ENCODE assay signal across 1 cellular context in genomic region chr10:131544495-131544894, GRCh38.
TF ChIP-seq lines count a peak whose summit lies in the region.

No MANE protein-coding gene starts in this region.

TF ChIP-seq in GM23338, 12 proteins besides CTCF, POLR2A, EP300 and RAD21:
- TF ChIP-seq, protein P1, sequence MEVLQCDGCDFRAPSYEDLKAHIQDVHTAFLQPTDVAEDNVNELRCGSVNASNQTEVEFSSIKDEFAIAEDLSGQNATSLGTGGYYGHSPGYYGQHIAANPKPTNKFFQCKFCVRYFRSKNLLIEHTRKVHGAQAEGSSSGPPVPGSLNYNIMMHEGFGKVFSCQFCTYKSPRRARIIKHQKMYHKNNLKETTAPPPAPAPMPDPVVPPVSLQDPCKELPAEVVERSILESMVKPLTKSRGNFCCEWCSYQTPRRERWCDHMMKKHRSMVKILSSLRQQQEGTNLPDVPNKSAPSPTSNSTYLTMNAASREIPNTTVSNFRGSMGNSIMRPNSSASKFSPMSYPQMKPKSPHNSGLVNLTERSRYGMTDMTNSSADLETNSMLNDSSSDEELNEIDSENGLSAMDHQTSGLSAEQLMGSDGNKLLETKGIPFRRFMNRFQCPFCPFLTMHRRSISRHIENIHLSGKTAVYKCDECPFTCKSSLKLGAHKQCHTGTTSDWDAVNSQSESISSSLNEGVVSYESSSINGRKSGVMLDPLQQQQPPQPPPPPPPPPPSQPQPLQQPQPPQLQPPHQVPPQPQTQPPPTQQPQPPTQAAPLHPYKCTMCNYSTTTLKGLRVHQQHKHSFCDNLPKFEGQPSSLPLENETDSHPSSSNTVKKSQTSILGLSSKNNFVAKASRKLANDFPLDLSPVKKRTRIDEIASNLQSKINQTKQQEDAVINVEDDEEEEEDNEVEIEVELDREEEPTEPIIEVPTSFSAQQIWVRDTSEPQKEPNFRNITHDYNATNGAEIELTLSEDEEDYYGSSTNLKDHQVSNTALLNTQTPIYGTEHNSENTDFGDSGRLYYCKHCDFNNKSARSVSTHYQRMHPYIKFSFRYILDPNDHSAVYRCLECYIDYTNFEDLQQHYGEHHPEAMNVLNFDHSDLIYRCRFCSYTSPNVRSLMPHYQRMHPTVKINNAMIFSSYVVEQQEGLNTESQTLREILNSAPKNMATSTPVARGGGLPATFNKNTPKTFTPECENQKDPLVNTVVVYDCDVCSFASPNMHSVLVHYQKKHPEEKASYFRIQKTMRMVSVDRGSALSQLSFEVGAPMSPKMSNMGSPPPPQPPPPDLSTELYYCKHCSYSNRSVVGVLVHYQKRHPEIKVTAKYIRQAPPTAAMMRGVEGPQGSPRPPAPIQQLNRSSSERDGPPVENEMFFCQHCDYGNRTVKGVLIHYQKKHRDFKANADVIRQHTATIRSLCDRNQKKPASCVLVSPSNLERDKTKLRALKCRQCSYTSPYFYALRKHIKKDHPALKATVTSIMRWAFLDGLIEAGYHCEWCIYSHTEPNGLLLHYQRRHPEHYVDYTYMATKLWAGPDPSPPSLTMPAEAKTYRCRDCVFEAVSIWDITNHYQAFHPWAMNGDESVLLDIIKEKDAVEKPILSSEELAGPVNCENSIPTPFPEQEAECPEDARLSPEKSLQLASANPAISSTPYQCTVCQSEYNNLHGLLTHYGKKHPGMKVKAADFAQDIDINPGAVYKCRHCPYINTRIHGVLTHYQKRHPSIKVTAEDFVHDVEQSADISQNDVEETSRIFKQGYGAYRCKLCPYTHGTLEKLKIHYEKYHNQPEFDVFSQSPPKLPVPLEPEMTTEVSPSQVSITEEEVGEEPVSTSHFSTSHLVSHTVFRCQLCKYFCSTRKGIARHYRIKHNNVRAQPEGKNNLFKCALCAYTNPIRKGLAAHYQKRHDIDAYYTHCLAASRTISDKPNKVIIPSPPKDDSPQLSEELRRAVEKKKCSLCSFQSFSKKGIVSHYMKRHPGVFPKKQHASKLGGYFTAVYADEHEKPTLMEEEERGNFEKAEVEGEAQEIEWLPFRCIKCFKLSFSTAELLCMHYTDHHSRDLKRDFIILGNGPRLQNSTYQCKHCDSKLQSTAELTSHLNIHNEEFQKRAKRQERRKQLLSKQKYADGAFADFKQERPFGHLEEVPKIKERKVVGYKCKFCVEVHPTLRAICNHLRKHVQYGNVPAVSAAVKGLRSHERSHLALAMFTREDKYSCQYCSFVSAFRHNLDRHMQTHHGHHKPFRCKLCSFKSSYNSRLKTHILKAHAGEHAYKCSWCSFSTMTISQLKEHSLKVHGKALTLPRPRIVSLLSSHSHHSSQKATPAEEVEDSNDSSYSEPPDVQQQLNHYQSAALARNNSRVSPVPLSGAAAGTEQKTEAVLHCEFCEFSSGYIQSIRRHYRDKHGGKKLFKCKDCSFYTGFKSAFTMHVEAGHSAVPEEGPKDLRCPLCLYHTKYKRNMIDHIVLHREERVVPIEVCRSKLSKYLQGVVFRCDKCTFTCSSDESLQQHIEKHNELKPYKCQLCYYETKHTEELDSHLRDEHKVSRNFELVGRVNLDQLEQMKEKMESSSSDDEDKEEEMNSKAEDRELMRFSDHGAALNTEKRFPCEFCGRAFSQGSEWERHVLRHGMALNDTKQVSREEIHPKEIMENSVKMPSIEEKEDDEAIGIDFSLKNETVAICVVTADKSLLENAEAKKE (CRISPR knock-in tag; IDR thresholded peaks at IDR 0.05), result no peak
- TF ChIP-seq POLR2AphosphoS5 (IDR thresholded peaks at IDR 0.05; ENCODE audit: low read depth) (no peak), EZH2phosphoT487 (IDR thresholded peaks at IDR 0.05; ENCODE audit: unreplicated experiment) (no peak), ETS1 (IDR thresholded peaks at IDR 0.05) (no peak), CREB1 (CRISPR knock-in tag; IDR thresholded peaks at IDR 0.05; ENCODE audit: low read depth) (no peak), ZNF331 (CRISPR knock-in tag; IDR thresholded peaks at IDR 0.05; ENCODE audit: low read depth) (no peak), REST (IDR thresholded peaks at IDR 0.05; ENCODE audit: unreplicated experiment) (no peak), EZH2 (IDR thresholded peaks at IDR 0.05; ENCODE audit: low read depth, unreplicated experiment) (no peak), JUNB (IDR thresholded peaks at IDR 0.05; ENCODE audit: unreplicated experiment) (no peak), ZNF114 (CRISPR knock-in tag; IDR thresholded peaks at IDR 0.05) (no peak)
